ENCODE assay signal across 17 cellular contexts in the genomic region with DNA sequence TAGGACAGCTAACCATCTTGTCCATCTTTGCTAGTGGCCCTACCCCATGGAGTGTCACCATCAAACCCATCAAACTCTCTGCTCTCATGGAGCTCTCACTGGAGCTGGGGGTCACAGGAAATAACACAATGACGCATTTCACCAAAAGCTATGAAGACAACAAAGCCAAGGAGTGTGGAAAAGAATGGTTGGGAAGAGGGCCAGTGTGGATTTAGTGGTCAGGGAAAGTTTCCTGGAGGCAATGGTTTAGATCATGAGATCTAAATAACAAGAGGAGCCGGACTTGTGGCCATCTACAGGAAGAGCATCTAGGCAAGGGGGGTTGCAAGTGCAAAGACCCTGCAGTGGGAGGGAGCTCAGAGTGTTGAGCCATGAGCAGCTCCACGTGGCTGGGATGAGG.
"Had no signal": no experiment of that assay in that cellular context is flagged by ENCODE, and none has a peak within 500 bp of the region (broad histone marks: within the 10 kb centered on the region; RNA-seq: fewer than 3 reads in every experiment).

No MANE protein-coding gene starts in this region.

- H3K4me3 ChIP-seq: ascending aorta, cardiac muscle cell, gastrocnemius medialis, heart right ventricle, sigmoid colon, testis had no signal

- H3K27ac Mint-ChIP-seq: activated CD4-positive, alpha-beta T cell treated with anti-CD3 and anti-CD28 coated beads, Interleukin-2, amount 10 ng/mL, durations not matched to agents 24 days and 14 days; activated naive CD8-positive, alpha-beta T cell treated with anti-CD3 and anti-CD28 coated beads, Interleukin-2, amount 50 U/mL, for 24 hours; activated T-helper 1 cell treated with anti-CD3 and anti-CD28 coated beads, Interleukin-12 subunit alpha, Interleukin-12 subunit beta, Interleukin-2, Interleukin-4 antibody, amounts not matched to agents 30 ng/mL and 10 ng/mL and 1 ng/mL, durations not matched to agents 14 hours and 24 hours and 36 hours; nephron; WTC11 had no signal

- H3K27me3 ChIP-seq: ascending aorta, cardiac muscle cell, testis had no signal

- H3K36me3 ChIP-seq: ascending aorta, cardiac muscle cell, gastrocnemius medialis, heart right ventricle, sigmoid colon had no signal

- ATAC-seq: gastrocnemius medialis; heart right ventricle; left lobe of liver; stimulated activated naive CD8-positive, alpha-beta T cell treated with anti-CD3 and anti-CD28 coated beads, Interleukin-15, Interleukin-2, amounts not matched to agents 100 U/mL and 50 U/mL, for 24 hours; WTC11 had no signal

- H3K4me3 Mint-ChIP-seq: activated CD4-positive, alpha-beta T cell treated with anti-CD3 and anti-CD28 coated beads, Interleukin-2, amount 10 ng/mL, durations not matched to agents 24 days and 14 days; activated naive CD8-positive, alpha-beta T cell treated with anti-CD3 and anti-CD28 coated beads, Interleukin-2, amount 50 U/mL, for 24 hours; activated T-helper 1 cell treated with anti-CD3 and anti-CD28 coated beads, Interleukin-12 subunit alpha, Interleukin-12 subunit beta, Interleukin-2, Interleukin-4 antibody, amounts not matched to agents 30 ng/mL and 10 ng/mL and 1 ng/mL, durations not matched to agents 14 hours and 24 hours and 36 hours; nephron; WTC11 had no signal

- DNase-seq: activated CD4-positive, alpha-beta T cell treated with anti-CD3 and anti-CD28 coated beads, Interleukin-2, amount 10 ng/mL, durations not matched to agents 24 days and 14 days; activated naive CD4-positive, alpha-beta T cell; activated naive CD8-positive, alpha-beta T cell treated with anti-CD3 and anti-CD28 coated beads, Interleukin-2, amount 50 U/mL, for 24 hours; effector CD4-positive, alpha-beta T cell; gastrocnemius medialis; heart right ventricle; sigmoid colon; stimulated activated CD4-positive, alpha-beta T cell treated with anti-CD3 and anti-CD28 coated beads, Interleukin-4, amount 100 ng/mL, for 1 hour; stimulated activated CD8-positive, alpha-beta memory T cell treated with anti-CD3 and anti-CD28 coated beads, Interleukin-4, amount 100 ng/mL, for 48 hours; stimulated activated naive CD8-positive, alpha-beta T cell treated with anti-CD3 and anti-CD28 coated beads, Interleukin-15, Interleukin-2, amounts not matched to agents 100 U/mL and 50 U/mL, for 24 hours; testis had no signal

- H3K4me1 ChIP-seq: ascending aorta, gastrocnemius medialis, heart right ventricle, sigmoid colon, testis had no signal

- H3K27ac ChIP-seq: ascending aorta, cardiac muscle cell, gastrocnemius medialis, heart right ventricle, sigmoid colon, testis had no signal

- H3K9me3 ChIP-seq: testis had no signal

- H3K4me1 Mint-ChIP-seq: activated CD4-positive, alpha-beta T cell treated with anti-CD3 and anti-CD28 coated beads, Interleukin-2, amount 10 ng/mL, durations not matched to agents 24 days and 14 days; activated naive CD8-positive, alpha-beta T cell treated with anti-CD3 and anti-CD28 coated beads, Interleukin-2, amount 50 U/mL, for 24 hours had no signal
